18 cellular contexts compared by ENCODE assay signal in the genomic region with DNA sequence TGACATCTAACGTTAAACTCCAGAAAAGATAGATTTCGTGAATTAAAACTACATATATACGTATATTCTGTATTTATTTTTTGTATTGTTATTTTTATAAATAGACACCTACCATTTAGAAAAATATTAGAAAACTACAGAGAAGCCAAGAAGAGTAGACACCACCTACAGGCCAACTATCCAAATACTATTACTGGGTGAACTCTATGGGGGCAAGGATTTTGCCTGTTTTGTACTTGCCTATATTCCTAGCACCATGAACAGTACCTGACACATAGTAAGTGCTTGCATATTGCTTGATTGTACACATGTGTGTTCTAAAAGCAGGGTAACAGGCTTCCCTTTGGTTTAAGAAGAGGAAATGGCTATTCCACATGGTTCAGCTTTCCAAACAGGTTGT. TPM values are rescaled to one million over a fixed set of nuclear protein-coding genes. Genes with fewer than 3 reads are reported as not detected.
"Had no signal": no experiment of that assay in that cellular context is flagged by ENCODE, and none has a peak within 500 bp of the region (broad histone marks: within the 10 kb centered on the region; RNA-seq: fewer than 3 reads in every experiment).

No MANE protein-coding gene starts in this region.

- DNase-seq: activated B cell treated with CpG ODN at 0.5 μM for 24 hours; activated CD4-positive, alpha-beta T cell treated with anti-CD3 and anti-CD28 coated beads, Interleukin-2, amount 10 ng/mL, durations not matched to agents 24 days and 14 days; activated naive CD4-positive, alpha-beta T cell treated with anti-CD3 and anti-CD28 coated beads for 36 hours; activated T-cell treated with anti-CD3 and anti-CD28 coated beads for 4 hours; adrenal gland; effector memory CD8-positive, alpha-beta T cell; erythroblast; foreskin fibroblast; head of caudate nucleus; left lung; pancreas; stimulated activated CD4-positive, alpha-beta T cell treated with anti-CD3 and anti-CD28 coated beads, Interleukin-15, amount 100 ng/mL, for 24 hours; stimulated activated CD4-positive, alpha-beta T cell treated with anti-CD3 and anti-CD28 coated beads, Interleukin-4, amount 100 ng/mL, for 24 hours; stomach had no signal

- H3K27me3 Mint-ChIP-seq: activated B cell treated with CpG ODN at 0.5 μM for 24 hours; activated CD4-positive, alpha-beta T cell treated with anti-CD3 and anti-CD28 coated beads, Interleukin-2, amount 10 ng/mL, durations not matched to agents 24 days and 14 days; activated T-helper 17 cell treated with anti-CD3 and anti-CD28 coated beads, Interleukin-2, amount 50 U/mL, for 72 hours; central memory CD8-positive, alpha-beta T cell; dendritic cell treated with granulocyte-macrophage colony-stimulating factor and Interleukin-4, amounts not matched to agents 40 ng/mL and 50 ng/mL, for 4 days; effector memory CD8-positive, alpha-beta T cell had no signal

- H3K4me3 ChIP-seq: adrenal gland, left lung, pancreas, stomach had no signal

- H3K27ac Mint-ChIP-seq: activated B cell treated with CpG ODN at 0.5 μM for 24 hours; activated CD4-positive, alpha-beta T cell treated with anti-CD3 and anti-CD28 coated beads, Interleukin-2, amount 10 ng/mL, durations not matched to agents 24 days and 14 days; activated naive CD4-positive, alpha-beta T cell treated with anti-CD3 and anti-CD28 coated beads for 36 hours; dendritic cell treated with granulocyte-macrophage colony-stimulating factor and Interleukin-4, amounts not matched to agents 40 ng/mL and 50 ng/mL, for 4 days; T-helper 1 cell treated with Interleukin-12 subunit alpha and Interleukin-12 subunit beta and Interleukin-4 antibody, amounts not matched to agents 30 μg/mL and 1 μg/mL, for 36 hours had no signal

- H3K4me1 ChIP-seq: left lung had no signal

- H3K27me3 ChIP-seq: adrenal gland, left lung, pancreas, stomach had no signal

- ATAC-seq: activated T-helper 17 cell treated with anti-CD3 and anti-CD28 coated beads, Interleukin-2, amount 50 U/mL, for 72 hours; effector memory CD8-positive, alpha-beta T cell; left lung; pancreas had no signal

- H3K27ac ChIP-seq: left lung, pancreas, stomach had no signal

- H3K4me3 Mint-ChIP-seq: activated B cell treated with CpG ODN at 0.5 μM for 24 hours; activated CD4-positive, alpha-beta T cell treated with anti-CD3 and anti-CD28 coated beads, Interleukin-2, amount 10 ng/mL, durations not matched to agents 24 days and 14 days; activated naive CD4-positive, alpha-beta T cell treated with anti-CD3 and anti-CD28 coated beads for 36 hours; activated T-helper 17 cell treated with anti-CD3 and anti-CD28 coated beads, Interleukin-2, amount 50 U/mL, for 72 hours; central memory CD8-positive, alpha-beta T cell; dendritic cell treated with granulocyte-macrophage colony-stimulating factor and Interleukin-4, amounts not matched to agents 40 ng/mL and 50 ng/mL, for 4 days; effector memory CD8-positive, alpha-beta T cell; T-helper 1 cell treated with Interleukin-12 subunit alpha and Interleukin-12 subunit beta and Interleukin-4 antibody, amounts not matched to agents 30 μg/mL and 1 μg/mL, for 36 hours had no signal

- H3K9me3 Mint-ChIP-seq: activated CD4-positive, alpha-beta T cell treated with anti-CD3 and anti-CD28 coated beads, Interleukin-2, amount 10 ng/mL, durations not matched to agents 24 days and 14 days; activated T-helper 17 cell treated with anti-CD3 and anti-CD28 coated beads, Interleukin-2, amount 50 U/mL, for 72 hours; central memory CD8-positive, alpha-beta T cell; dendritic cell treated with granulocyte-macrophage colony-stimulating factor and Interleukin-4, amounts not matched to agents 40 ng/mL and 50 ng/mL, for 4 days; effector memory CD8-positive, alpha-beta T cell had no signal

- H3K9me3 ChIP-seq: adrenal gland, left lung, pancreas, stomach had no signal

RNA-seq across cellular contexts. Expression of a gene that starts 24.4 kb away (rescaled TPM):
- total RNA-seq: activated B cell treated with CpG ODN at 0.5 μM for 24 hours; activated CD4-positive, alpha-beta T cell treated with anti-CD3 and anti-CD28 coated beads, Interleukin-2, amount 10 ng/mL, durations not matched to agents 24 days and 14 days; activated naive CD4-positive, alpha-beta T cell treated with anti-CD3 and anti-CD28 coated beads for 36 hours had no signal
